ENCODE assay signal across 8 cellular contexts in the genomic region with DNA sequence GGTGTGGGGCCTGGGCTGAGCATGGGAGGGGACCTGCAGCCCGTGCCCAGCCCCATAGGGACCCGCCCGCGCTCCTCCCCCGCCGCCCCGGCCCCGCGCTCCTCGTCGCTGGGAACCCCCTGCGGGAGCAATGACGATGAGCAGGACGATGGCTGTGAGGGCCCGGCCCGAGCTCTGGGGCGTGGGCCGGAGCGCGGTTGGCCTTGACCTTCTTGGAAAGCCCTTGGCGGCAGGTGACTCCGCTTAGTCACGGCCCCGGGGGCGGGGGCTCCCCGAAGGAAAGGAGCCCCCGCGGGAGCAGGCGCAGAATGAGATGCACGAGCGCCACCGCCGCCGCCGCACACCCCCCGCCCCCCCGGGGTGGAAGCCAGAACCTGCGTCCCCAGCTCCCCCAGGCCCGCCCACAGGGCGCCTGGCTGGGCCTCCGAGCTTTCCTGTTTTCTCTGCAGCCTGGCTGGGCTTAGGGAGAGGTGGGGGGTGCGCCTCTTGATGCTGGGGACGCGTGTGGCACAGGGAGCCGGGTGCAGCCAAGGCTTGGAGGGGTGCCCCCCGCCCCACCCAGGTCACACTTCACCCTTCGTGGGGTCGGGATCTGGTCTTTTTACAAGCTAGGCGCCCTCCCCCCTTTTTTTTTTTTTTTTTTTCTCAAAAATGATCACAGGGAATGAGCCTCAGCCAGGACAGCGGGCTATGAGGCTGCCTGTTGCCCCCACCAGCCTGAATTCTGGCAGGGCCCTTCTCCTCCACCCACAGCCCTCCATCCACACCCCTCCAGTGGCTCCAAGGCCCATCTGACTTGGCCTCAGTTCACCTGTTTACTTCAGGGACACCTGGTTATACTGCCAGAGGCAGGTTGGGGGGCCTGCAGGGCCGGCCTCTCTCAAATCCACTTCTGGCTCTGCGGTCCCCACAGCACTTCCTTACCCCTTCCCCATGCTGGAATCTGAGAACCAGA. TPM values are rescaled to one million over a fixed set of nuclear protein-coding genes. Genes with fewer than 3 reads are reported as not detected.
A peak's percentile ranks its signal among the peaks of the same experiment; 100 is the strongest.
DNase-seq lines count a peak whose midpoint lies in the region; ATAC-seq and TF ChIP-seq lines count a peak whose summit lies in the region.

No MANE protein-coding gene starts in this region.

- ATAC-seq in CD4-positive, CD25-positive, alpha-beta regulatory T cell (ENCODE audit: low read depth in 2 of 2), result peak; percentile 72 to 73
- peak; percentile 64 for ATAC-seq in GM19438 (IDR thresholded peaks at IDR 0.05; ENCODE audit: low read depth, unreplicated experiment)
- peak; percentile 38 for ATAC-seq in HG03558 (IDR thresholded peaks at IDR 0.05; ENCODE audit: extremely low read depth, unreplicated experiment)

- peaks cover 0 to 43% (median 15%) of the 10 kb centered on the region in 4 donors for H3K4me1 Mint-ChIP-seq in CD4-positive, CD25-positive, alpha-beta regulatory T cell
- H3K4me1 Mint-ChIP-seq in neural progenitor cell, result peaks cover 16% of the 10 kb centered on the region

- peak overlapping the region; percentile 75 for H3K4me2 ChIP-seq in neural progenitor cell

- H4K20me1 ChIP-seq in neural progenitor cell (ENCODE audit: low read depth), result peaks cover 3% of the 10 kb centered on the region

- H3F3A ChIP-seq in neural progenitor cell (ENCODE audit: low read depth), result peaks cover 4% of the 10 kb centered on the region

- no peaks in the 10 kb centered on the region for H3K36me3 Mint-ChIP-seq in CD4-positive, CD25-positive, alpha-beta regulatory T cell
- no peaks in the 10 kb centered on the region for H3K36me3 Mint-ChIP-seq in neural progenitor cell

- no peak overlapping the region for H3K9ac ChIP-seq in neural progenitor cell

- peaks cover 0 to 2% (median 0%) of the 10 kb centered on the region in 7 donors for H3K9me3 Mint-ChIP-seq in CD4-positive, CD25-positive, alpha-beta regulatory T cell
- H3K9me3 Mint-ChIP-seq in neural progenitor cell, result peaks cover 3% of the 10 kb centered on the region

- DNase-seq in CD4-positive, CD25-positive, alpha-beta regulatory T cell, result peak; percentile 85 to 93 (median 88)
- peak; percentile 70 for DNase-seq in RKO (ENCODE audit: low spot score)
- DNase-seq in activated T-helper 9 cell treated with anti-CD3 and anti-CD28 coated beads, Interleukin-2, amount 50 U/mL, for 16 hours (ENCODE audit: low read depth), result peak; percentile 95
- peak; percentile 84 to 93 for DNase-seq in foreskin fibroblast
- peak; percentile 52 for DNase-seq in neural progenitor cell (ENCODE audit: low spot score)
- DNase-seq in substantia nigra (lab: John Stamatoyannopoulos, UW), result peak in 44 of 49 donors; percentile 32 to 91 (median 67)

- peak overlapping the region; percentile 60 to 91 (median 90) for H3K27ac Mint-ChIP-seq in CD4-positive, CD25-positive, alpha-beta regulatory T cell
- H3K27ac Mint-ChIP-seq in neural progenitor cell, result no peak overlapping the region

- H3K27me3 ChIP-seq in CD4-positive, CD25-positive, alpha-beta regulatory T cell (ENCODE audit: control insufficient read depth, insufficient read depth, low read length), result no peaks in the 10 kb centered on the region
- H3K27me3 ChIP-seq in neural progenitor cell, result peaks cover 25% of the 10 kb centered on the region

- H3K4me3 ChIP-seq in CD4-positive, CD25-positive, alpha-beta regulatory T cell (ENCODE audit: low read depth, low read length), result no peak overlapping the region
- H3K4me3 ChIP-seq in foreskin fibroblast (ENCODE audit: low read depth in 1 of 2, low read length in 2 of 2), result peak overlapping the region; percentile 5 to 22
- peak overlapping the region; percentile 42 for H3K4me3 ChIP-seq in neural progenitor cell

- peak overlapping the region; percentile 68 to 75 (median 71) for H3K4me3 Mint-ChIP-seq in CD4-positive, CD25-positive, alpha-beta regulatory T cell
- peak overlapping the region; percentile 70 for H3K4me3 Mint-ChIP-seq in neural progenitor cell

- no peaks in the 10 kb centered on the region for H3K9me3 ChIP-seq in CD4-positive, CD25-positive, alpha-beta regulatory T cell (ENCODE audit: control insufficient read depth in 2 of 2, low read length in 2 of 2)
- H3K9me3 ChIP-seq in neural progenitor cell (ENCODE audit: low read depth), result no peaks in the 10 kb centered on the region

- no peak overlapping the region for H2AFZ ChIP-seq in neural progenitor cell (replicated peaks)

- H3K27me3 Mint-ChIP-seq in CD4-positive, CD25-positive, alpha-beta regulatory T cell, result no peaks in the 10 kb centered on the region
- peaks cover 9% of the 10 kb centered on the region for H3K27me3 Mint-ChIP-seq in neural progenitor cell (ENCODE audit: insufficient read depth, low read depth)

- H3K27ac ChIP-seq in CD4-positive, CD25-positive, alpha-beta regulatory T cell (ENCODE audit: insufficient read depth, low read length, poor library complexity, severe bottlenecking), result peak overlapping the region; percentile 96
- H3K27ac ChIP-seq in neural progenitor cell (no peak overlapping the region), substantia nigra (ENCODE audit: low read depth, low read length, poor library complexity, severe bottlenecking) (peak overlapping the region; percentile 99)

- H3K4me1 ChIP-seq in CD4-positive, CD25-positive, alpha-beta regulatory T cell (ENCODE audit: control insufficient read depth, insufficient read depth, low read length, poor library complexity, severe bottlenecking), result peaks cover 44% of the 10 kb centered on the region
- H3K4me1 ChIP-seq in neural progenitor cell, result peaks cover 15% of the 10 kb centered on the region

- no peak for TF ChIP-seq CTCF in foreskin fibroblast (IDR thresholded peaks at IDR 0.05; ENCODE audit: low read depth, low read length)
- TF ChIP-seq CTCF in neural progenitor cell (IDR thresholded peaks at IDR 0.05), result no peak

- H3K36me3 ChIP-seq in CD4-positive, CD25-positive, alpha-beta regulatory T cell (ENCODE audit: control insufficient read depth, insufficient read depth, low read length), result no peaks in the 10 kb centered on the region
- H3K36me3 ChIP-seq in neural progenitor cell, result no peaks in the 10 kb centered on the region

- H3K79me2 ChIP-seq in neural progenitor cell (ENCODE audit: low read depth), result no peaks in the 10 kb centered on the region

RNA-seq across cellular contexts. Expression of a gene that starts 17.9 kb away (rescaled TPM):
- 37.8 TPM for total RNA-seq in CD4-positive, CD25-positive, alpha-beta regulatory T cell
- polyA plus RNA-seq in CD4-positive, CD25-positive, alpha-beta regulatory T cell, result 10 to 100 TPM; 22.4 to 38.2 (median 31.8) TPM
- 12.2 and 22.6 TPM in 2 replicates for total RNA-seq in neural progenitor cell (ENCODE audit: low replicate concordance)

RNA-seq across cellular contexts. Expression of a gene that starts 18.1 kb away (rescaled TPM):
- total RNA-seq in CD4-positive, CD25-positive, alpha-beta regulatory T cell, result 18.1 TPM
- 10 to 100 TPM; 12.6 to 16.9 (median 15.0) TPM for polyA plus RNA-seq in CD4-positive, CD25-positive, alpha-beta regulatory T cell
- total RNA-seq in neural progenitor cell (ENCODE audit: low replicate concordance), result 4.9 and 14.2 TPM in 2 replicates

RNA-seq across cellular contexts. Expression of a gene that starts 24.3 kb away (rescaled TPM):
- total RNA-seq in CD4-positive, CD25-positive, alpha-beta regulatory T cell, result 294 TPM
- 10 to 100 TPM; 34.0 to 47.1 (median 40.3) TPM for polyA plus RNA-seq in CD4-positive, CD25-positive, alpha-beta regulatory T cell
- total RNA-seq in neural progenitor cell (ENCODE audit: low replicate concordance), result 15.1 and 37.2 TPM in 2 replicates
